In genomic region chr18:5339202-5339834, GRCh38 we compare ENCODE assay signal across 1 cellular context.
A peak's percentile ranks its signal among the peaks of the same experiment; 100 is the strongest.
TF ChIP-seq lines count a peak whose summit lies in the region.

No MANE protein-coding gene starts in this region.

TF ChIP-seq in HepG2, 621 proteins besides CTCF, POLR2A, EP300 and RAD21 (continued from another document and continues in another):
- TF ChIP-seq, protein P1, sequence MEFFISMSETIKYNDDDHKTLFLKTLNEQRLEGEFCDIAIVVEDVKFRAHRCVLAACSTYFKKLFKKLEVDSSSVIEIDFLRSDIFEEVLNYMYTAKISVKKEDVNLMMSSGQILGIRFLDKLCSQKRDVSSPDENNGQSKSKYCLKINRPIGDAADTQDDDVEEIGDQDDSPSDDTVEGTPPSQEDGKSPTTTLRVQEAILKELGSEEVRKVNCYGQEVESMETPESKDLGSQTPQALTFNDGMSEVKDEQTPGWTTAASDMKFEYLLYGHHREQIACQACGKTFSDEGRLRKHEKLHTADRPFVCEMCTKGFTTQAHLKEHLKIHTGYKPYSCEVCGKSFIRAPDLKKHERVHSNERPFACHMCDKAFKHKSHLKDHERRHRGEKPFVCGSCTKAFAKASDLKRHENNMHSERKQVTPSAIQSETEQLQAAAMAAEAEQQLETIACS (CRISPR knock-in tag; IDR thresholded peaks at IDR 0.05): peak; percentile 26; the same call in 1 of the 2 replicates
- TF ChIP-seq HNF4A (CRISPR knock-in tag; IDR thresholded peaks at IDR 0.05) (peak; percentile 75), MEF2D (CRISPR knock-in tag; IDR thresholded peaks at IDR 0.05) (peak; percentile 98), ZNF20 (CRISPR knock-in tag; IDR thresholded peaks at IDR 0.05) (no peak), MIXL1 (CRISPR knock-in tag; IDR thresholded peaks at IDR 0.05) (peak; percentile 48; the same call in 1 of the 2 replicates), MAX (IDR thresholded peaks at IDR 0.05) (peak; percentile 12; the same call in 1 of the 2 replicates), ZNF30 (CRISPR knock-in tag; IDR thresholded peaks at IDR 0.05) (no peak), ZHX2 (IDR thresholded peaks at IDR 0.05; ENCODE audit: low read depth) (no peak), ZHX2 (CRISPR knock-in tag; IDR thresholded peaks at IDR 0.05; ENCODE audit: borderline replicate concordance) (no peak), HNF1A (IDR thresholded peaks at IDR 0.05; ENCODE audit: low read depth) (no peak), HNF1A (CRISPR knock-in tag; IDR thresholded peaks at IDR 0.05; ENCODE audit: borderline replicate concordance) (peak; percentile 35; the same call in 1 of the 2 replicates), HHEX (CRISPR knock-in tag; IDR thresholded peaks at IDR 0.05) (peak; percentile 9; the same call in 1 of the 2 replicates), KDM6A (CRISPR knock-in tag; IDR thresholded peaks at IDR 0.05; ENCODE audit: low read depth) (peak; percentile 82), PITX1 (CRISPR knock-in tag; IDR thresholded peaks at IDR 0.05) (peak; percentile 50; the same call in 1 of the 2 replicates), POGZ (CRISPR knock-in tag; IDR thresholded peaks at IDR 0.05) (no peak), ZNF317 (CRISPR knock-in tag; IDR thresholded peaks at IDR 0.05) (0 out of 2 replicates have a peak, but pooled peaks have one; percentile 27), WIZ (CRISPR knock-in tag; IDR thresholded peaks at IDR 0.05) (no peak), FOXA3 (CRISPR knock-in tag; IDR thresholded peaks at IDR 0.05) (peak; percentile 82), ZMYM4 (CRISPR knock-in tag; IDR thresholded peaks at IDR 0.05) (peak; percentile 60), ZNF331 (CRISPR knock-in tag; IDR thresholded peaks at IDR 0.05) (no peak), RXRB (CRISPR knock-in tag; IDR thresholded peaks at IDR 0.05; ENCODE audit: borderline replicate concordance) (peak; percentile 80), TCF7 (IDR thresholded peaks at IDR 0.05; ENCODE audit: low read depth) (peak; percentile 85), FOXP4 (CRISPR knock-in tag; IDR thresholded peaks at IDR 0.05) (peak; percentile 82), ZFP36 (IDR thresholded peaks at IDR 0.05; ENCODE audit: borderline replicate concordance, low read depth, low read length, partially characterized antibody) (no peak), KAT2B (IDR thresholded peaks at IDR 0.05; ENCODE audit: borderline replicate concordance, low read depth, low read length) (no peak), HNRNPH1 (optimal IDR thresholded peaks at IDR 0.05; ENCODE audit: low read depth, low read length) (no peak), ZNF569 (CRISPR knock-in tag; IDR thresholded peaks at IDR 0.05; ENCODE audit: borderline replicate concordance) (no peak), STAG1 (CRISPR knock-in tag; IDR thresholded peaks at IDR 0.05) (peak; percentile 36; the same call in 1 of the 2 replicates), PRPF4 (IDR thresholded peaks at IDR 0.05; ENCODE audit: low read depth, low read length, poor library complexity, severe bottlenecking) (no peak), NR2C2 (CRISPR knock-in tag; IDR thresholded peaks at IDR 0.05; ENCODE audit: borderline replicate concordance) (peak; percentile 47; the same call in 1 of the 2 replicates), GFI1 (CRISPR knock-in tag; IDR thresholded peaks at IDR 0.05; ENCODE audit: borderline replicate concordance) (peak; percentile 27; the same call in 1 of the 2 replicates), SMYD3 (CRISPR knock-in tag; IDR thresholded peaks at IDR 0.05) (0 out of 2 replicates have a peak, but pooled peaks have one; percentile 23), ZNF260 (CRISPR knock-in tag; IDR thresholded peaks at IDR 0.05; ENCODE audit: borderline replicate concordance, low read depth) (no peak)
- TF ChIP-seq, protein P2, sequence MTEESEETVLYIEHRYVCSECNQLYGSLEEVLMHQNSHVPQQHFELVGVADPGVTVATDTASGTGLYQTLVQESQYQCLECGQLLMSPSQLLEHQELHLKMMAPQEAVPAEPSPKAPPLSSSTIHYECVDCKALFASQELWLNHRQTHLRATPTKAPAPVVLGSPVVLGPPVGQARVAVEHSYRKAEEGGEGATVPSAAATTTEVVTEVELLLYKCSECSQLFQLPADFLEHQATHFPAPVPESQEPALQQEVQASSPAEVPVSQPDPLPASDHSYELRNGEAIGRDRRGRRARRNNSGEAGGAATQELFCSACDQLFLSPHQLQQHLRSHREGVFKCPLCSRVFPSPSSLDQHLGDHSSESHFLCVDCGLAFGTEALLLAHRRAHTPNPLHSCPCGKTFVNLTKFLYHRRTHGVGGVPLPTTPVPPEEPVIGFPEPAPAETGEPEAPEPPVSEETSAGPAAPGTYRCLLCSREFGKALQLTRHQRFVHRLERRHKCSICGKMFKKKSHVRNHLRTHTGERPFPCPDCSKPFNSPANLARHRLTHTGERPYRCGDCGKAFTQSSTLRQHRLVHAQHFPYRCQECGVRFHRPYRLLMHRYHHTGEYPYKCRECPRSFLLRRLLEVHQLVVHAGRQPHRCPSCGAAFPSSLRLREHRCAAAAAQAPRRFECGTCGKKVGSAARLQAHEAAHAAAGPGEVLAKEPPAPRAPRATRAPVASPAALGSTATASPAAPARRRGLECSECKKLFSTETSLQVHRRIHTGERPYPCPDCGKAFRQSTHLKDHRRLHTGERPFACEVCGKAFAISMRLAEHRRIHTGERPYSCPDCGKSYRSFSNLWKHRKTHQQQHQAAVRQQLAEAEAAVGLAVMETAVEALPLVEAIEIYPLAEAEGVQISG (CRISPR knock-in tag; IDR thresholded peaks at IDR 0.05): no peak
- TF ChIP-seq, protein P3, sequence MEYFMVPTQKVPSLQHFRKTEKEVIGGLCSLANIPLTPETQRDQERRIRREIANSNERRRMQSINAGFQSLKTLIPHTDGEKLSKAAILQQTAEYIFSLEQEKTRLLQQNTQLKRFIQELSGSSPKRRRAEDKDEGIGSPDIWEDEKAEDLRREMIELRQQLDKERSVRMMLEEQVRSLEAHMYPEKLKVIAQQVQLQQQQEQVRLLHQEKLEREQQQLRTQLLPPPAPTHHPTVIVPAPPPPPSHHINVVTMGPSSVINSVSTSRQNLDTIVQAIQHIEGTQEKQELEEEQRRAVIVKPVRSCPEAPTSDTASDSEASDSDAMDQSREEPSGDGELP (IDR thresholded peaks at IDR 0.05; ENCODE audit: borderline replicate concordance, low read depth): peak; percentile 25; the same call in 1 of the 2 replicates
- TF ChIP-seq, protein P4, sequence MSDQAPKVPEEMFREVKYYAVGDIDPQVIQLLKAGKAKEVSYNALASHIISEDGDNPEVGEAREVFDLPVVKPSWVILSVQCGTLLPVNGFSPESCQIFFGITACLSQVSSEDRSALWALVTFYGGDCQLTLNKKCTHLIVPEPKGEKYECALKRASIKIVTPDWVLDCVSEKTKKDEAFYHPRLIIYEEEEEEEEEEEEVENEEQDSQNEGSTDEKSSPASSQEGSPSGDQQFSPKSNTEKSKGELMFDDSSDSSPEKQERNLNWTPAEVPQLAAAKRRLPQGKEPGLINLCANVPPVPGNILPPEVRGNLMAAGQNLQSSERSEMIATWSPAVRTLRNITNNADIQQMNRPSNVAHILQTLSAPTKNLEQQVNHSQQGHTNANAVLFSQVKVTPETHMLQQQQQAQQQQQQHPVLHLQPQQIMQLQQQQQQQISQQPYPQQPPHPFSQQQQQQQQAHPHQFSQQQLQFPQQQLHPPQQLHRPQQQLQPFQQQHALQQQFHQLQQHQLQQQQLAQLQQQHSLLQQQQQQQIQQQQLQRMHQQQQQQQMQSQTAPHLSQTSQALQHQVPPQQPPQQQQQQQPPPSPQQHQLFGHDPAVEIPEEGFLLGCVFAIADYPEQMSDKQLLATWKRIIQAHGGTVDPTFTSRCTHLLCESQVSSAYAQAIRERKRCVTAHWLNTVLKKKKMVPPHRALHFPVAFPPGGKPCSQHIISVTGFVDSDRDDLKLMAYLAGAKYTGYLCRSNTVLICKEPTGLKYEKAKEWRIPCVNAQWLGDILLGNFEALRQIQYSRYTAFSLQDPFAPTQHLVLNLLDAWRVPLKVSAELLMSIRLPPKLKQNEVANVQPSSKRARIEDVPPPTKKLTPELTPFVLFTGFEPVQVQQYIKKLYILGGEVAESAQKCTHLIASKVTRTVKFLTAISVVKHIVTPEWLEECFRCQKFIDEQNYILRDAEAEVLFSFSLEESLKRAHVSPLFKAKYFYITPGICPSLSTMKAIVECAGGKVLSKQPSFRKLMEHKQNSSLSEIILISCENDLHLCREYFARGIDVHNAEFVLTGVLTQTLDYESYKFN (CRISPR knock-in tag; conservative IDR thresholded peaks at IDR 0.05): peak; percentile 93
- TF ChIP-seq, protein P5, sequence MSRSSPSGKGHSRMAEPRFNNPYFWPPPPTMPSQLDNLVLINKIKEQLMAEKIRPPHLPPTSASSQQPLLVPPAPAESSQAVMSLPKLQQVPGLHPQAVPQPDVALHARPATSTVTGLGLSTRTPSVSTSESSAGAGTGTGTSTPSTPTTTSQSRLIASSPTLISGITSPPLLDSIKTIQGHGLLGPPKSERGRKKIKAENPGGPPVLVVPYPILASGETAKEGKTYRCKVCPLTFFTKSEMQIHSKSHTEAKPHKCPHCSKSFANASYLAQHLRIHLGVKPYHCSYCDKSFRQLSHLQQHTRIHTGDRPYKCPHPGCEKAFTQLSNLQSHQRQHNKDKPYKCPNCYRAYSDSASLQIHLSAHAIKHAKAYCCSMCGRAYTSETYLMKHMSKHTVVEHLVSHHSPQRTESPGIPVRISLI (CRISPR knock-in tag; IDR thresholded peaks at IDR 0.05; ENCODE audit: borderline replicate concordance): peak; percentile 55; the same call in 1 of the 2 replicates
